In the genomic region with DNA sequence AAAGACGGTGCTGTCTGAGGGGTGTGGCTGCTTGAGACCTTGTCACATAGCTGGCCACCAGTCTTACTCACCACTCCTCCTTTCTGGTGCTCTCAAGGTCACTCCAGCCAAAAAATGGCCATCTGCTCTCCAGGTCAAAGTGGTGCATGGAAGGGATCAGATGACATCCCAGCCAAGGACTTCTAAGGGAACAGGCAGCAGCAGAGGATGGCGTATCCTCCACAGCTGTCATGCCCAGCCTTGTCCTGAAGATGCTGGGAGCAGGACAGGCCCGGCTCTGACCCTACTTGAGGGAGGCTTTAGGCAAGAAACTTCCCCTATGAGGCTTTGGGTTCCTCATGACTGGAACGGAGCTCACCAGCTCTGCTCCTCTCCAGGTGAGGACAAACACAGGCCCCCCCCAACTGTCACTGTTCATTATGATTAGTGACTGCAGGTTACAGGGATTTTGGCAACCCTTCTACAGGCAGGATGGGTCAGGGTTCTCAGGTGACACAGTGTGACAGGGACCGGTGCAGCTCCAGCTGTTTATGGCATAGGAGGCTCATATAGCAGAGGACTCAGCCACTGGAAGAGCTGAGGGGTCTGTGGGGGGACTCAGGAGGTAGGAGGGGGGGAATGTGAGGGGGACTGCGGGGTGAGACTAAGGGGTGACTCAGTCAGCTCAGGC, we compare ENCODE assay signal across 19 cellular contexts. TPM values are rescaled to one million over a fixed set of nuclear protein-coding genes. Genes with fewer than 3 reads are reported as not detected.
A peak's percentile ranks its signal among the peaks of the same experiment; 100 is the strongest.
DNase-seq lines count a peak whose midpoint lies in the region; ATAC-seq and TF ChIP-seq lines count a peak whose summit lies in the region.
"Had no signal": no experiment of that assay in that cellular context is flagged by ENCODE, and none has a peak within 500 bp of the region (broad histone marks: within the 10 kb centered on the region; RNA-seq: fewer than 3 reads in every experiment).

No MANE protein-coding gene starts in this region.

- H2BK120ac ChIP-seq in IMR-90 (ENCODE audit: low read depth, low read length) = no peak overlapping the region

- H3K9me3 Mint-ChIP-seq in dendritic cell treated with granulocyte-macrophage colony-stimulating factor and Interleukin-4, amounts not matched to agents 40 ng/mL and 50 ng/mL, for 4 days = no peaks in the 10 kb centered on the region
- no peaks in the 10 kb centered on the region for H3K9me3 Mint-ChIP-seq in neural progenitor cell
- H3K9me3 Mint-ChIP-seq: HFFc6 had no signal

- H3K36me3 ChIP-seq in BLaER1 treated with 17β-estradiol and CSF1 and Interleukin-3, amounts not matched to agents 10 nM and 100 nM = peaks cover 0 to 3% (median 0%) of the 10 kb centered on the region in 11 experiments; a peak in 1 of 22 replicates
- H3K36me3 ChIP-seq in IMR-90 (ENCODE audit: control insufficient read depth, insufficient read depth, low read length) = no peaks in the 10 kb centered on the region
- H3K36me3 ChIP-seq in neural progenitor cell = no peaks in the 10 kb centered on the region

- no peak for DNase-seq in IMR-90
- DNase-seq in neural progenitor cell (ENCODE audit: low spot score) = no peak
- DNase-seq in A172 (ENCODE audit: low spot score) = no peak
- no peak for DNase-seq in medulla oblongata (ENCODE audit: extremely low spot score)
- DNase-seq in pons (ENCODE audit: low spot score) = no peak
- DNase-seq: DMS153, GDM1, HFFc6, NCI-H1048, NCI-H1436 treated with DMSO at 0.1 percent for 48 hours, NCI-H2029, NCI-H2171 treated with DMSO at 0.1 percent for 48 hours, NCI-H446, NCI-H69, PC-3 had no signal

- H2BK20ac ChIP-seq in IMR-90 (ENCODE audit: low read depth, low read length) = no peak overlapping the region

- CTCF ChIA-PET in IMR-90 (lab: Yijun Ruan, JAX) = no interaction called here

- POLR2A ChIA-PET in IMR-90 (lab: Charles Lee; ENCODE audit: unreplicated experiment) = interaction anchor here (1.0 kb wide), 1 partner anchor 13 kb away, joined by 3 read pairs; the partner anchor contains the start of gene PTMA

- TF ChIP-seq CTCF in IMR-90 (conservative IDR thresholded peaks at IDR 0.05; ENCODE audit: low read depth, low read length) (no peak), neural progenitor cell (IDR thresholded peaks at IDR 0.05) (no peak)

- TF ChIP-seq RAD21 in IMR-90 (IDR thresholded peaks at IDR 0.05; ENCODE audit: low read length) = no peak

- H2AK5ac ChIP-seq in IMR-90 (ENCODE audit: low read depth, low read length) = no peak overlapping the region

- no peaks in the 10 kb centered on the region for H3K36me3 Mint-ChIP-seq in dendritic cell treated with granulocyte-macrophage colony-stimulating factor and Interleukin-4, amounts not matched to agents 40 ng/mL and 50 ng/mL, for 4 days (ENCODE audit: low read depth)
- peaks cover 1% of the 10 kb centered on the region for H3K36me3 Mint-ChIP-seq in neural progenitor cell

- BruUV-seq in IMR-90 (replicated peaks; lab: Mats Ljungman, UMichigan) = no TSS peak

- no peak overlapping the region for H3K23ac ChIP-seq in IMR-90 (ENCODE audit: low read depth, low read length)

- H3K4me2 ChIP-seq in BLaER1 treated with 17β-estradiol and CSF1 and Interleukin-3, amounts not matched to agents 10 nM and 100 nM = peak overlapping the region in 9 of 11 experiments; percentile 5 to 66 (median 39); a peak in 13 of 22 replicates
- H3K4me2 ChIP-seq in IMR-90 (ENCODE audit: low read depth, low read length) (no peak overlapping the region), neural progenitor cell (no peak overlapping the region)

- no peak overlapping the region for H4K5ac ChIP-seq in IMR-90 (ENCODE audit: low read depth, low read length)

- peaks cover 3% of the 10 kb centered on the region; the same call in 1 of the 2 replicates for H3K9me1 ChIP-seq in IMR-90 (ENCODE audit: insufficient read depth, low read length)

- H3K4me1 ChIP-seq in BLaER1 treated with 17β-estradiol and CSF1 and Interleukin-3, amounts not matched to agents 10 nM and 100 nM = peaks cover 45 to 62% (median 56%) of the 10 kb centered on the region in 10 experiments
- H3K4me1 ChIP-seq in IMR-90 (ENCODE audit: control insufficient read depth, insufficient read depth, low read length) (peaks cover 3% of the 10 kb centered on the region; the same call in 1 of the 2 replicates), neural progenitor cell (peaks cover 15% of the 10 kb centered on the region)

- H2AFZ ChIP-seq in IMR-90 (replicated peaks; ENCODE audit: low read length, poor library complexity) (no peak overlapping the region), neural progenitor cell (replicated peaks) (no peak overlapping the region)

- H3K27ac Mint-ChIP-seq in dendritic cell treated with granulocyte-macrophage colony-stimulating factor and Interleukin-4, amounts not matched to agents 40 ng/mL and 50 ng/mL, for 4 days = peak overlapping the region; percentile 61
- H3K27ac Mint-ChIP-seq in neural progenitor cell = peak overlapping the region; percentile 57
- H3K27ac Mint-ChIP-seq: HFFc6 had no signal

- WGBS in IMR-90 (ENCODE audit: extremely low coverage in 2 of 2, insufficient read length in 1 of 2), 2 experiments = no CpG with 5 or more reads among the region's 6 CpGs

- no peak overlapping the region for H4K8ac ChIP-seq in IMR-90 (ENCODE audit: low read depth in 2 of 2, low read length in 2 of 2)

- H3K4me3 Mint-ChIP-seq in dendritic cell treated with granulocyte-macrophage colony-stimulating factor and Interleukin-4, amounts not matched to agents 40 ng/mL and 50 ng/mL, for 4 days = no peak overlapping the region
- no peak overlapping the region for H3K4me3 Mint-ChIP-seq in neural progenitor cell
- H3K4me3 Mint-ChIP-seq: HFFc6 had no signal

- ATAC-seq in IMR-90 (ENCODE audit: low read depth) = no peak
- ATAC-seq in GM18498 (IDR thresholded peaks at IDR 0.05; ENCODE audit: unreplicated experiment) = no peak
- ATAC-seq: PC-3 had no signal

- in situ Hi-C loops in IMR-90 (cut with MboI; ENCODE audit: low sequenced_read_pairs) = no loop called here

- peaks cover 0 to 4% (median 0%) of the 10 kb centered on the region in 11 experiments; a peak in 9 of 22 replicates for H4K20me1 ChIP-seq in BLaER1 treated with 17β-estradiol and CSF1 and Interleukin-3, amounts not matched to agents 10 nM and 100 nM
- H4K20me1 ChIP-seq in IMR-90 (ENCODE audit: insufficient read depth, low read length) (no peaks in the 10 kb centered on the region), neural progenitor cell (ENCODE audit: low read depth) (no peaks in the 10 kb centered on the region)

- peak overlapping the region; percentile 48 for H2AK9ac ChIP-seq in IMR-90 (replicated peaks; ENCODE audit: low read depth, low read length, poor library complexity)

- H3K79me1 ChIP-seq in IMR-90 (ENCODE audit: low read depth in 1 of 2, low read length in 2 of 2) = no peaks in the 10 kb centered on the region

- H3K9me3 ChIP-seq in BLaER1 treated with 17β-estradiol and CSF1 and Interleukin-3, amounts not matched to agents 10 nM and 100 nM (replicated peaks in 1 of 11) = peaks cover 0 to 5% (median 0%) of the 10 kb centered on the region in 11 experiments; a peak in 4 of 22 replicates
- H3K9me3 ChIP-seq in IMR-90 (ENCODE audit: control insufficient read depth, insufficient read depth, low read length) (no peaks in the 10 kb centered on the region), neural progenitor cell (ENCODE audit: low read depth) (no peaks in the 10 kb centered on the region)

- no peak overlapping the region for H3K4me3 ChIP-seq in BLaER1 treated with 17β-estradiol and CSF1 and Interleukin-3, amounts not matched to agents 10 nM and 100 nM
- H3K4me3 ChIP-seq in IMR-90 (ENCODE audit: insufficient read depth, low read depth, low read length) = no peak overlapping the region
- H3K4me3 ChIP-seq in neural progenitor cell = no peak overlapping the region

- H3K27me3 ChIP-seq in BLaER1 treated with 17β-estradiol and CSF1 and Interleukin-3, amounts not matched to agents 10 nM and 100 nM = no peaks in the 10 kb centered on the region
- H3K27me3 ChIP-seq in IMR-90 (ENCODE audit: control insufficient read depth, insufficient read depth, low read length) = no peaks in the 10 kb centered on the region
- H3K27me3 ChIP-seq in neural progenitor cell = no peaks in the 10 kb centered on the region

- no peak overlapping the region for H2BK15ac ChIP-seq in IMR-90 (ENCODE audit: low read depth, low read length)

- no peak overlapping the region for H3K4ac ChIP-seq in IMR-90 (ENCODE audit: low read depth, low read length)

- peaks cover 47% of the 10 kb centered on the region for H3K4me1 Mint-ChIP-seq in dendritic cell treated with granulocyte-macrophage colony-stimulating factor and Interleukin-4, amounts not matched to agents 40 ng/mL and 50 ng/mL, for 4 days (ENCODE audit: low read depth)
- peaks cover 35% of the 10 kb centered on the region for H3K4me1 Mint-ChIP-seq in neural progenitor cell

- dilution Hi-C loops in IMR-90 (cut with HindIII; ENCODE audit: low sequenced_read_pairs, unreplicated experiment) = no loop called here

- H3F3A ChIP-seq in neural progenitor cell (ENCODE audit: low read depth) = peaks cover 20% of the 10 kb centered on the region

- peaks cover 17% of the 10 kb centered on the region for H3K27me3 Mint-ChIP-seq in dendritic cell treated with granulocyte-macrophage colony-stimulating factor and Interleukin-4, amounts not matched to agents 40 ng/mL and 50 ng/mL, for 4 days
- no peaks in the 10 kb centered on the region for H3K27me3 Mint-ChIP-seq in neural progenitor cell (ENCODE audit: insufficient read depth, low read depth)

- no peak overlapping the region for H3K27ac ChIP-seq in BLaER1 treated with 17β-estradiol and CSF1 and Interleukin-3, amounts not matched to agents 10 nM and 100 nM
- H3K27ac ChIP-seq in IMR-90 (ENCODE audit: insufficient read depth, low read length) = no peak overlapping the region
- H3K27ac ChIP-seq in neural progenitor cell = no peak overlapping the region
- H3K27ac ChIP-seq: RWPE1 had no signal

- intact Hi-C loops in IMR-90 (cut with micrococcal nuclease) = no loop called here
- intact Hi-C loops in dendritic cell treated with granulocyte-macrophage colony-stimulating factor and Interleukin-4, amounts not matched to agents 40 ng/mL and 50 ng/mL, for 4 days (cut with micrococcal nuclease) = loop anchor here (2.0 kb wide), 1 partner anchor 59 kb away; the partner anchor contains the start of gene PDE6D

- no peaks in the 10 kb centered on the region for H3K79me2 ChIP-seq in neural progenitor cell (ENCODE audit: low read depth)

- no peak overlapping the region for H2BK5ac ChIP-seq in IMR-90 (ENCODE audit: low read depth, low read length, poor library complexity, severe bottlenecking)

- H3K14ac ChIP-seq in IMR-90 (replicated peaks; ENCODE audit: low read depth, low read length) = no peak overlapping the region

- TF ChIP-seq POLR2A in IMR-90 (IDR thresholded peaks at IDR 0.05; ENCODE audit: low read depth, low read length) = no peak

- H3K18ac ChIP-seq in IMR-90 (ENCODE audit: low read depth, low read length) = no peak overlapping the region

- no peak overlapping the region for H3K56ac ChIP-seq in IMR-90 (ENCODE audit: extremely low read depth, insufficient read depth, low read length)

- H3K9ac ChIP-seq in BLaER1 treated with 17β-estradiol and CSF1 and Interleukin-3, amounts not matched to agents 10 nM and 100 nM = no peak overlapping the region
- H3K9ac ChIP-seq in IMR-90 (ENCODE audit: low read depth, low read length) = no peak overlapping the region
- no peak overlapping the region for H3K9ac ChIP-seq in neural progenitor cell

- no peak overlapping the region for H4K91ac ChIP-seq in IMR-90 (ENCODE audit: insufficient read depth, low read depth, low read length)

RNA-seq across cellular contexts. Expression of gene PTMA, which starts 13.5 kb away (rescaled TPM):
- total RNA-seq in IMR-90 (2012; rRNA removed) (380 and 776 TPM in 2 replicates), neural progenitor cell (ENCODE audit: low replicate concordance) (1,850 and 2,102 TPM in 2 replicates)
- polyA plus RNA-seq in IMR-90 (2012; rRNA removed) = 647 and 742 TPM in 2 replicates
- 585 and 1,669 TPM in 2 replicates for polyA plus RNA-seq in IMR-90 (2012; cell fraction: cytosol; rRNA removed)
- polyA plus RNA-seq in IMR-90 (2012; cell fraction: nucleus; rRNA removed; ENCODE audit: low replicate concordance) = 208 and 388 TPM in 2 replicates
- total RNA-seq in A172 (2014; rRNA removed; shearing (Covaris generic)) = 1,279 and 1,335 TPM in 2 replicates

RNA-seq across cellular contexts. Expression of gene PDE6D, which starts 59.3 kb away (rescaled TPM):
- total RNA-seq in IMR-90 (2012; rRNA removed) (13.6 and 13.8 TPM in 2 replicates), neural progenitor cell (ENCODE audit: low replicate concordance) (44.1 and 52.6 TPM in 2 replicates)
- polyA plus RNA-seq in IMR-90 (2012; rRNA removed) = 24.3 and 24.7 TPM in 2 replicates
- 18.6 and 19.9 TPM in 2 replicates for polyA plus RNA-seq in IMR-90 (2012; cell fraction: cytosol; rRNA removed)
- 4.8 and 13.5 TPM in 2 replicates for polyA plus RNA-seq in IMR-90 (2012; cell fraction: nucleus; rRNA removed; ENCODE audit: low replicate concordance)
- 41.0 and 41.9 TPM in 2 replicates for total RNA-seq in A172 (2014; rRNA removed; shearing (Covaris generic))

Comparison
In these comparisons a context has a peak if more than half of its experiments do, and no peak if none do; other contexts are left out.
1. H3K4me2 ChIP-seq: peak in BLaER1 treated with 17β-estradiol and CSF1 and Interleukin-3, amounts not matched to agents 10 nM and 100 nM (9 of 11); none in IMR-90 (single experiment) and neural progenitor cell (single experiment).